9 cellular contexts compared by ENCODE assay signal in genomic region chr2:98269274-98269673, GRCh38.
A peak's percentile ranks its signal among the peaks of the same experiment; 100 is the strongest.
DNase-seq lines count a peak whose midpoint lies in the region; ATAC-seq and TF ChIP-seq lines count a peak whose summit lies in the region.
"Had no signal": no experiment of that assay in that cellular context is flagged by ENCODE, and none has a peak within 500 bp of the region (broad histone marks: within the 10 kb centered on the region; RNA-seq: fewer than 3 reads in every experiment).

No MANE protein-coding gene starts in this region.

- no peaks in the 10 kb centered on the region for H3K4me1 ChIP-seq in mesenchymal stem cell (ENCODE audit: control insufficient read depth, insufficient read depth, low read depth, low read length)

- H4K8ac ChIP-seq in mesenchymal stem cell (ENCODE audit: low read length) = no peak overlapping the region

- H2BK5ac ChIP-seq in mesenchymal stem cell (ENCODE audit: low read depth, low read length, poor library complexity, severe bottlenecking) = no peak overlapping the region

- no peak overlapping the region for H2AFZ ChIP-seq in mesenchymal stem cell (ENCODE audit: low read depth, low read length)

- H3K23ac ChIP-seq in mesenchymal stem cell (ENCODE audit: low read length in 2 of 2) = no peak overlapping the region

- H3K9ac ChIP-seq in mesenchymal stem cell (ENCODE audit: low read length) = no peak overlapping the region

- TF ChIP-seq CTCF in AG10803 (conservative IDR thresholded peaks at IDR 0.05; ENCODE audit: low read length) = peak; percentile 86
- peak; percentile 78 for TF ChIP-seq CTCF in GM12873 (IDR thresholded peaks at IDR 0.05; ENCODE audit: insufficient read depth, low read depth, low read length, missing control alignments)

- no peak overlapping the region for H4K91ac ChIP-seq in mesenchymal stem cell (ENCODE audit: low read length)

- no peak overlapping the region for H2BK12ac ChIP-seq in mesenchymal stem cell (ENCODE audit: low read length in 2 of 2)

- peaks cover 9 to 13% of the 10 kb centered on the region in 2 experiments for H3K27me3 ChIP-seq in mesenchymal stem cell (ENCODE audit: control insufficient read depth in 1 of 2, insufficient read depth in 1 of 2, low read length in 2 of 2)

- 0% methylated on average over 1 of the region's 2 CpGs for WGBS in mesenchymal stem cell

- no peak overlapping the region for H3K14ac ChIP-seq in mesenchymal stem cell (ENCODE audit: low read length in 2 of 2)

- no peaks in the 10 kb centered on the region for H3K79me1 ChIP-seq in mesenchymal stem cell (replicated peaks; ENCODE audit: low read length, poor library complexity, severe bottlenecking)

- ATAC-seq in GM18502 (IDR thresholded peaks at IDR 0.05; ENCODE audit: poor library complexity, unreplicated experiment) (no peak), HG03571 (IDR thresholded peaks at IDR 0.05; ENCODE audit: unreplicated experiment) (no peak)

- no peaks in the 10 kb centered on the region for H3K36me3 ChIP-seq in mesenchymal stem cell (ENCODE audit: control insufficient read depth in 1 of 2, insufficient read depth in 2 of 2, low read depth in 1 of 2, low read length in 2 of 2)
- H3K36me3 ChIP-seq: neutrophil had no signal

- DNase-seq in AG10803 (ENCODE audit: low read depth) (peak; percentile 79), NCI-H69 (lab: John Stamatoyannopoulos, UW) (peak; percentile 52), cerebellar cortex (ENCODE audit: low spot score) (peak; percentile 36), mesenchymal stem cell (peak; percentile 71)
- DNase-seq in stimulated activated CD4-positive, alpha-beta T cell treated with anti-CD3 and anti-CD28 coated beads, Interleukin-4, amount 100 ng/mL, for 24 hours = no peak

- no peak overlapping the region for H2BK120ac ChIP-seq in mesenchymal stem cell (ENCODE audit: low read depth, low read length)

- no peak overlapping the region for H3K4me3 ChIP-seq in AG10803 (ENCODE audit: low read length)
- H3K4me3 ChIP-seq in mesenchymal stem cell (ENCODE audit: insufficient read depth in 1 of 2, low read depth in 1 of 2, low read length in 2 of 2) = no peak overlapping the region

- H2AK5ac ChIP-seq in mesenchymal stem cell (ENCODE audit: low read length, severe bottlenecking) = no peak overlapping the region

- H3K4me2 ChIP-seq in mesenchymal stem cell (ENCODE audit: low read length, poor library complexity, severe bottlenecking) = no peak overlapping the region

- H3K9me3 ChIP-seq in mesenchymal stem cell (ENCODE audit: control insufficient read depth, low read length) = peaks cover 4% of the 10 kb centered on the region
- H3K9me3 ChIP-seq: neutrophil had no signal

- H3K18ac ChIP-seq in mesenchymal stem cell (ENCODE audit: low read depth in 1 of 2, low read length in 2 of 2) = no peak overlapping the region

- H2BK15ac ChIP-seq in mesenchymal stem cell (ENCODE audit: low read depth, poor library complexity, severe bottlenecking) = no peak overlapping the region

- H3K27ac ChIP-seq in mesenchymal stem cell (ENCODE audit: low read length, poor library complexity, severe bottlenecking) = no peak overlapping the region
- H3K27ac ChIP-seq: neutrophil had no signal

- no peak overlapping the region for H3K4ac ChIP-seq in mesenchymal stem cell (ENCODE audit: low read depth in 1 of 2, low read length in 2 of 2)
